ENCODE assay signal across 1 cellular context in genomic region chr13:104534847-104535246, GRCh38.
TF ChIP-seq lines count a peak whose summit lies in the region.

No MANE protein-coding gene starts in this region.

TF ChIP-seq in WTC11, 78 proteins besides CTCF, POLR2A, EP300 and RAD21 (continued from another document):
- TF ChIP-seq, protein P1, sequence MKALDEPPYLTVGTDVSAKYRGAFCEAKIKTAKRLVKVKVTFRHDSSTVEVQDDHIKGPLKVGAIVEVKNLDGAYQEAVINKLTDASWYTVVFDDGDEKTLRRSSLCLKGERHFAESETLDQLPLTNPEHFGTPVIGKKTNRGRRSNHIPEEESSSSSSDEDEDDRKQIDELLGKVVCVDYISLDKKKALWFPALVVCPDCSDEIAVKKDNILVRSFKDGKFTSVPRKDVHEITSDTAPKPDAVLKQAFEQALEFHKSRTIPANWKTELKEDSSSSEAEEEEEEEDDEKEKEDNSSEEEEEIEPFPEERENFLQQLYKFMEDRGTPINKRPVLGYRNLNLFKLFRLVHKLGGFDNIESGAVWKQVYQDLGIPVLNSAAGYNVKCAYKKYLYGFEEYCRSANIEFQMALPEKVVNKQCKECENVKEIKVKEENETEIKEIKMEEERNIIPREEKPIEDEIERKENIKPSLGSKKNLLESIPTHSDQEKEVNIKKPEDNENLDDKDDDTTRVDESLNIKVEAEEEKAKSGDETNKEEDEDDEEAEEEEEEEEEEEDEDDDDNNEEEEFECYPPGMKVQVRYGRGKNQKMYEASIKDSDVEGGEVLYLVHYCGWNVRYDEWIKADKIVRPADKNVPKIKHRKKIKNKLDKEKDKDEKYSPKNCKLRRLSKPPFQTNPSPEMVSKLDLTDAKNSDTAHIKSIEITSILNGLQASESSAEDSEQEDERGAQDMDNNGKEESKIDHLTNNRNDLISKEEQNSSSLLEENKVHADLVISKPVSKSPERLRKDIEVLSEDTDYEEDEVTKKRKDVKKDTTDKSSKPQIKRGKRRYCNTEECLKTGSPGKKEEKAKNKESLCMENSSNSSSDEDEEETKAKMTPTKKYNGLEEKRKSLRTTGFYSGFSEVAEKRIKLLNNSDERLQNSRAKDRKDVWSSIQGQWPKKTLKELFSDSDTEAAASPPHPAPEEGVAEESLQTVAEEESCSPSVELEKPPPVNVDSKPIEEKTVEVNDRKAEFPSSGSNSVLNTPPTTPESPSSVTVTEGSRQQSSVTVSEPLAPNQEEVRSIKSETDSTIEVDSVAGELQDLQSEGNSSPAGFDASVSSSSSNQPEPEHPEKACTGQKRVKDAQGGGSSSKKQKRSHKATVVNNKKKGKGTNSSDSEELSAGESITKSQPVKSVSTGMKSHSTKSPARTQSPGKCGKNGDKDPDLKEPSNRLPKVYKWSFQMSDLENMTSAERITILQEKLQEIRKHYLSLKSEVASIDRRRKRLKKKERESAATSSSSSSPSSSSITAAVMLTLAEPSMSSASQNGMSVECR (CRISPR knock-in tag; IDR thresholded peaks at IDR 0.05; ENCODE audit: borderline replicate concordance), result no peak
- TF ChIP-seq ZNF232 (CRISPR knock-in tag; IDR thresholded peaks at IDR 0.05) (no peak), MLX (CRISPR knock-in tag; IDR thresholded peaks at IDR 0.05) (no peak), NFYB (CRISPR knock-in tag; conservative IDR thresholded peaks at IDR 0.05; ENCODE audit: low read depth) (no peak)
TF ChIP-seq in WTC11: peak in this region for 0.
